19 cellular contexts compared by ENCODE assay signal in genomic region chr1:85220756-85221166, GRCh38. TPM values are rescaled to one million over a fixed set of nuclear protein-coding genes. Genes with fewer than 3 reads are reported as not detected.
DNase-seq lines count a peak whose midpoint lies in the region; FAIRE-seq and TF ChIP-seq lines count a peak whose summit lies in the region.
"Had no signal": no experiment of that assay in that cellular context is flagged by ENCODE, and none has a peak within 500 bp of the region (broad histone marks: within the 10 kb centered on the region; RNA-seq: fewer than 3 reads in every experiment).

No MANE protein-coding gene starts in this region.

- peak; percentile 62 for FAIRE-seq in TTC549 (lab: Jason Lieb, UNC)

- H3K4me3 Mint-ChIP-seq in nephron, result no peak overlapping the region
- H3K4me3 Mint-ChIP-seq: activated CD8-positive, alpha-beta T cell treated with anti-CD3 and anti-CD28 coated beads, Interleukin-2, amount 10 ng/mL, durations not matched to agents 7 days and 5 days; CD4-positive, alpha-beta memory T cell; central memory CD8-positive, alpha-beta T cell; nephron progenitor cell had no signal

- TF ChIP-seq CTCF in nephron (IDR thresholded peaks at IDR 0.05; ENCODE audit: unreplicated experiment in 3 of 3), result no peak

- H3K27me3 Mint-ChIP-seq in nephron (ENCODE audit: low read depth), result no peaks in the 10 kb centered on the region

- peaks cover 38% of the 10 kb centered on the region for H3K4me1 Mint-ChIP-seq in nephron
- H3K4me1 Mint-ChIP-seq: CD4-positive, alpha-beta memory T cell; central memory CD8-positive, alpha-beta T cell had no signal

- H3K36me3 Mint-ChIP-seq in nephron (ENCODE audit: low read depth), result no peaks in the 10 kb centered on the region
- H3K36me3 Mint-ChIP-seq: CD4-positive, alpha-beta memory T cell had no signal

- H3K27ac Mint-ChIP-seq in nephron, result peak overlapping the region; percentile 14 to 19 (median 15)
- H3K27ac Mint-ChIP-seq: activated CD8-positive, alpha-beta T cell treated with anti-CD3 and anti-CD28 coated beads, Interleukin-2, amount 10 ng/mL, durations not matched to agents 7 days and 5 days; nephron progenitor cell had no signal

- DNase-seq in fibroblast of gingiva (ENCODE audit: low read depth) (peak; percentile 66), cerebellum (ENCODE audit: low spot score) (no peak), DMS153 treated with DMSO at 0.1 percent for 48 hours (lab: John Stamatoyannopoulos, UW; ENCODE audit: unreplicated experiment) (no peak), NCI-H2029 treated with DMSO at 0.1 percent for 48 hours (lab: John Stamatoyannopoulos, UW) (no peak), NCI-H128 (lab: John Stamatoyannopoulos, UW; ENCODE audit: unreplicated experiment) (no peak)
- DNase-seq: activated CD8-positive, alpha-beta T cell treated with anti-CD3 and anti-CD28 coated beads, Interleukin-2, amount 10 ng/mL, durations not matched to agents 7 days and 5 days; activated naive CD4-positive, alpha-beta T cell; anterior cingulate cortex; CD4-positive, alpha-beta memory T cell; effector CD4-positive, alpha-beta T cell; Kasumi-1; left colon; NCI-H1092; NCI-H2081; NCI-H446; nephron progenitor cell had no signal

- peaks cover 12% of the 10 kb centered on the region for H3K9me3 Mint-ChIP-seq in nephron
- H3K9me3 Mint-ChIP-seq: central memory CD8-positive, alpha-beta T cell had no signal

RNA-seq across cellular contexts. Expression of gene SYDE2, which starts 19.9 kb away (rescaled TPM):
- 2.1 TPM for total RNA-seq in cerebellum

RNA-seq across cellular contexts. Expression of gene C1orf52, which starts 38.7 kb away (rescaled TPM):
- total RNA-seq in cerebellum, result 18.7 TPM

RNA-seq across cellular contexts. Expression of gene BCL10, which starts 55.7 kb away (rescaled TPM):
- total RNA-seq in cerebellum, result 23.9 TPM
